Comparison of ENCODE assay signal across 1 cellular context in the genomic region with DNA sequence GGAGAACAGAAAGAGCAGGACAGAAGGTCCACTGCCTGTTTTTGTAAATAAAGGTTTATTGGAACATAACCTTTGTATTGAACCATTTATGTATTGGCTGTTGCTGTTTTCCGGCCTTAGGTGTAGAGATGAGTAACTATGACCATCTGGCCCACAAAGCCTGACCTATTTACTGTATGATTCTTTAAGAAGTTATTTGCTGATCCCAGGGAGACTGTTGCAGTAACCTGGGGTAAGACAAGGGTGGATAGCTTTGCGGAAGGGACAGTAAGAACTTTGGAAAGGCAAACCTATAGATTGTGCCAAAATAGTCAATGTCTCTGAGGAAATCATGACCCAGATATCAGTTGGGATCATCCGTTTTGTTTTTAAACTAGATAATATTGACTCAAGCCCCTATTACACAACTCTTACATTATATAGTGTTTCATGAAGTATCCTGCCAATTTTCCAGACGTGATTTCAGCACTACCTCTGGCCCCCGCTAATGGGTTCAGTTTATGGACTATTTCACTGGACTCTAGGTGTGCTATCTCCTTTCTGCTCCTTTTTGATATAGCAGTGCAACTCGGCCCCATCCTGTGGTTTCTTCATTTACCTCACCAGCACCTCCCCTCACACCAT.
TF ChIP-seq lines count a peak whose summit lies in the region.

No MANE protein-coding gene starts in this region.

TF ChIP-seq in GM23338, 12 proteins besides CTCF, POLR2A, EP300 and RAD21 (continued from another document):
- TF ChIP-seq, protein P1, sequence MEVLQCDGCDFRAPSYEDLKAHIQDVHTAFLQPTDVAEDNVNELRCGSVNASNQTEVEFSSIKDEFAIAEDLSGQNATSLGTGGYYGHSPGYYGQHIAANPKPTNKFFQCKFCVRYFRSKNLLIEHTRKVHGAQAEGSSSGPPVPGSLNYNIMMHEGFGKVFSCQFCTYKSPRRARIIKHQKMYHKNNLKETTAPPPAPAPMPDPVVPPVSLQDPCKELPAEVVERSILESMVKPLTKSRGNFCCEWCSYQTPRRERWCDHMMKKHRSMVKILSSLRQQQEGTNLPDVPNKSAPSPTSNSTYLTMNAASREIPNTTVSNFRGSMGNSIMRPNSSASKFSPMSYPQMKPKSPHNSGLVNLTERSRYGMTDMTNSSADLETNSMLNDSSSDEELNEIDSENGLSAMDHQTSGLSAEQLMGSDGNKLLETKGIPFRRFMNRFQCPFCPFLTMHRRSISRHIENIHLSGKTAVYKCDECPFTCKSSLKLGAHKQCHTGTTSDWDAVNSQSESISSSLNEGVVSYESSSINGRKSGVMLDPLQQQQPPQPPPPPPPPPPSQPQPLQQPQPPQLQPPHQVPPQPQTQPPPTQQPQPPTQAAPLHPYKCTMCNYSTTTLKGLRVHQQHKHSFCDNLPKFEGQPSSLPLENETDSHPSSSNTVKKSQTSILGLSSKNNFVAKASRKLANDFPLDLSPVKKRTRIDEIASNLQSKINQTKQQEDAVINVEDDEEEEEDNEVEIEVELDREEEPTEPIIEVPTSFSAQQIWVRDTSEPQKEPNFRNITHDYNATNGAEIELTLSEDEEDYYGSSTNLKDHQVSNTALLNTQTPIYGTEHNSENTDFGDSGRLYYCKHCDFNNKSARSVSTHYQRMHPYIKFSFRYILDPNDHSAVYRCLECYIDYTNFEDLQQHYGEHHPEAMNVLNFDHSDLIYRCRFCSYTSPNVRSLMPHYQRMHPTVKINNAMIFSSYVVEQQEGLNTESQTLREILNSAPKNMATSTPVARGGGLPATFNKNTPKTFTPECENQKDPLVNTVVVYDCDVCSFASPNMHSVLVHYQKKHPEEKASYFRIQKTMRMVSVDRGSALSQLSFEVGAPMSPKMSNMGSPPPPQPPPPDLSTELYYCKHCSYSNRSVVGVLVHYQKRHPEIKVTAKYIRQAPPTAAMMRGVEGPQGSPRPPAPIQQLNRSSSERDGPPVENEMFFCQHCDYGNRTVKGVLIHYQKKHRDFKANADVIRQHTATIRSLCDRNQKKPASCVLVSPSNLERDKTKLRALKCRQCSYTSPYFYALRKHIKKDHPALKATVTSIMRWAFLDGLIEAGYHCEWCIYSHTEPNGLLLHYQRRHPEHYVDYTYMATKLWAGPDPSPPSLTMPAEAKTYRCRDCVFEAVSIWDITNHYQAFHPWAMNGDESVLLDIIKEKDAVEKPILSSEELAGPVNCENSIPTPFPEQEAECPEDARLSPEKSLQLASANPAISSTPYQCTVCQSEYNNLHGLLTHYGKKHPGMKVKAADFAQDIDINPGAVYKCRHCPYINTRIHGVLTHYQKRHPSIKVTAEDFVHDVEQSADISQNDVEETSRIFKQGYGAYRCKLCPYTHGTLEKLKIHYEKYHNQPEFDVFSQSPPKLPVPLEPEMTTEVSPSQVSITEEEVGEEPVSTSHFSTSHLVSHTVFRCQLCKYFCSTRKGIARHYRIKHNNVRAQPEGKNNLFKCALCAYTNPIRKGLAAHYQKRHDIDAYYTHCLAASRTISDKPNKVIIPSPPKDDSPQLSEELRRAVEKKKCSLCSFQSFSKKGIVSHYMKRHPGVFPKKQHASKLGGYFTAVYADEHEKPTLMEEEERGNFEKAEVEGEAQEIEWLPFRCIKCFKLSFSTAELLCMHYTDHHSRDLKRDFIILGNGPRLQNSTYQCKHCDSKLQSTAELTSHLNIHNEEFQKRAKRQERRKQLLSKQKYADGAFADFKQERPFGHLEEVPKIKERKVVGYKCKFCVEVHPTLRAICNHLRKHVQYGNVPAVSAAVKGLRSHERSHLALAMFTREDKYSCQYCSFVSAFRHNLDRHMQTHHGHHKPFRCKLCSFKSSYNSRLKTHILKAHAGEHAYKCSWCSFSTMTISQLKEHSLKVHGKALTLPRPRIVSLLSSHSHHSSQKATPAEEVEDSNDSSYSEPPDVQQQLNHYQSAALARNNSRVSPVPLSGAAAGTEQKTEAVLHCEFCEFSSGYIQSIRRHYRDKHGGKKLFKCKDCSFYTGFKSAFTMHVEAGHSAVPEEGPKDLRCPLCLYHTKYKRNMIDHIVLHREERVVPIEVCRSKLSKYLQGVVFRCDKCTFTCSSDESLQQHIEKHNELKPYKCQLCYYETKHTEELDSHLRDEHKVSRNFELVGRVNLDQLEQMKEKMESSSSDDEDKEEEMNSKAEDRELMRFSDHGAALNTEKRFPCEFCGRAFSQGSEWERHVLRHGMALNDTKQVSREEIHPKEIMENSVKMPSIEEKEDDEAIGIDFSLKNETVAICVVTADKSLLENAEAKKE (CRISPR knock-in tag; IDR thresholded peaks at IDR 0.05): no peak
- TF ChIP-seq ZNF331 (CRISPR knock-in tag; IDR thresholded peaks at IDR 0.05; ENCODE audit: low read depth) (no peak), ZNF114 (CRISPR knock-in tag; IDR thresholded peaks at IDR 0.05) (no peak), NANOG (IDR thresholded peaks at IDR 0.05; ENCODE audit: borderline replicate concordance) (no peak)
